8 cellular contexts compared by ENCODE assay signal in genomic region chr1:51535006-51535592, GRCh38. TPM values are rescaled to one million over a fixed set of nuclear protein-coding genes. Genes with fewer than 3 reads are reported as not detected.
DNase-seq lines count a peak whose midpoint lies in the region; ATAC-seq, FAIRE-seq and TF ChIP-seq lines count a peak whose summit lies in the region.

No MANE protein-coding gene starts in this region.

- H3K4me3 ChIP-seq in HFF-Myc (replicated peaks; ENCODE audit: low read depth, low read length): no peak overlapping the region
- no peak overlapping the region for H3K4me3 ChIP-seq in small intestine (ENCODE audit: low read depth in 1 of 2, low read length in 2 of 2)

- peak; percentile 77 for TF ChIP-seq CTCF in HFF-Myc (IDR thresholded peaks at IDR 0.05; ENCODE audit: low read depth, low read length, missing control alignments)

- H3K27me3 ChIP-seq in small intestine (ENCODE audit: control insufficient read depth in 2 of 2, insufficient read depth in 2 of 2, low read length in 2 of 2): no peaks in the 10 kb centered on the region

- ATAC-seq in GM18502 (IDR thresholded peaks at IDR 0.05; ENCODE audit: poor library complexity, unreplicated experiment) (no peak), HG02884 (IDR thresholded peaks at IDR 0.05; ENCODE audit: unreplicated experiment) (no peak)

- no peaks in the 10 kb centered on the region for H3K9me3 ChIP-seq in small intestine (ENCODE audit: control insufficient read depth, low read depth)

- H3K27ac ChIP-seq in small intestine (ENCODE audit: low read depth in 1 of 2, low read length in 1 of 2): no peak overlapping the region

- no peaks in the 10 kb centered on the region for H3K4me1 ChIP-seq in small intestine (ENCODE audit: control insufficient read depth in 2 of 2, insufficient read depth in 1 of 2, low read depth in 1 of 2, low read length in 1 of 2)

- no peak for FAIRE-seq in small intestine (lab: Jason Lieb, UNC)

- H3K36me3 ChIP-seq in small intestine (ENCODE audit: control insufficient read depth in 2 of 2, insufficient read depth in 2 of 2, low read length in 2 of 2): peaks cover 0 to 2% of the 10 kb centered on the region in 2 donors

- WGBS in small intestine, 3 donors: 8 to 17% (median 15%) methylated on average over 3 of the region's 3 CpGs

- DNase-seq in DMS53 treated with DMSO at 0.1 percent for 48 hours (lab: John Stamatoyannopoulos, UW; ENCODE audit: unreplicated experiment) (peak; percentile 55), HFF-Myc (ENCODE audit: extremely low read depth, low read depth) (peak; percentile 55), RPMI7951 (ENCODE audit: low read depth) (peak; percentile 70), astrocyte of the hippocampus (ENCODE audit: low read depth, low spot score) (peak; percentile 79), hippocampal formation (lab: John Stamatoyannopoulos, UW) (peak; percentile 73 to 91), small intestine (peak; percentile 51)

RNA-seq across cellular contexts. Expression of gene EPS15, which starts 16.0 kb away (rescaled TPM):
- 25.9 and 33.4 TPM in 2 replicates for total RNA-seq in RPMI7951 (2014; rRNA removed; shearing (Covaris generic))
- 10 to 100 TPM; 14.1 to 15.3 (median 15.1) TPM for polyA plus RNA-seq in small intestine
